ENCODE assay signal across 17 cellular contexts in the genomic region with DNA sequence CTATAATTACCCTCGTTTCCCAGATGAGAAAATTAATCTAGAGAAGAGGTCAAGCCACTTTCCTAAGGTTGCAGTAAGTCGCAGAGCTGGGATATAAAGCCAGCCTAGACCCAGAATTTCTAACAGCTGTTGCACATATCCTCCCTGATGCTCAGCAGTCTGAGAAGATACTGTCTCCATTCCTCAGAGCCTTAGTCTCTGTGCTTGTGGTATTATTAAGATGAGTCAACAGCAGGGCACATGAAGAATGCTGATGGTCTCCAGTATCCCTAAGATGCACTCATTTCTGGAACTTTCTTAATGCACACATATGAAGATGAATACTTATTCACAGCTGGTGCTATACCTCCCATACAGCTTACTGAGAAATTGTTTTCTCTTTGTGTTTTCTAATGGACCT. TPM values are rescaled to one million over a fixed set of nuclear protein-coding genes. Genes with fewer than 3 reads are reported as not detected.
A peak's percentile ranks its signal among the peaks of the same experiment; 100 is the strongest.
DNase-seq lines count a peak whose midpoint lies in the region; ATAC-seq, FAIRE-seq and TF ChIP-seq lines count a peak whose summit lies in the region.
"Had no signal": no experiment of that assay in that cellular context is flagged by ENCODE, and none has a peak within 500 bp of the region (broad histone marks: within the 10 kb centered on the region; RNA-seq: fewer than 3 reads in every experiment).

No MANE protein-coding gene starts in this region.

- H3K4me1 Mint-ChIP-seq in stimulated activated naive CD8-positive, alpha-beta T cell treated with anti-CD3 and anti-CD28 coated beads, Interleukin-15, amount 100 ng/mL, for 72 hours: no peaks in the 10 kb centered on the region
- H3K4me1 Mint-ChIP-seq: activated CD8-positive, alpha-beta memory T cell treated with anti-CD3 and anti-CD28 coated beads, Interleukin-2, amount 10 ng/mL, durations not matched to agents 7 days and 5 days had no signal

- H3K4me3 ChIP-seq in AG09309 (ENCODE audit: control insufficient read depth, low read depth, low read length) (no peak overlapping the region), fibroblast of the aortic adventitia (ENCODE audit: low read depth, low read length) (no peak overlapping the region)
- H3K4me3 ChIP-seq: BLaER1 treated with 17β-estradiol and CSF1 and Interleukin-3, amounts not matched to agents 10 nM and 100 nM; suprapubic skin had no signal

- no peaks in the 10 kb centered on the region for H3K27me3 Mint-ChIP-seq in stimulated activated naive CD8-positive, alpha-beta T cell treated with anti-CD3 and anti-CD28 coated beads, Interleukin-15, amount 100 ng/mL, for 72 hours
- H3K27me3 Mint-ChIP-seq: activated CD8-positive, alpha-beta memory T cell treated with anti-CD3 and anti-CD28 coated beads, Interleukin-2, amount 10 ng/mL, durations not matched to agents 7 days and 5 days; progenitor cell of endocrine pancreas had no signal

- peak; percentile 79 for DNase-seq in AG09309 (ENCODE audit: low read depth)
- DNase-seq in LHCN-M2 (ENCODE audit: low read depth): peak; percentile 97
- peak; percentile 27 for DNase-seq in fibroblast of the aortic adventitia (ENCODE audit: low read depth)
- DNase-seq in T-helper 9 cell: no peak
- no peak for DNase-seq in RCC 7860 (ENCODE audit: low spot score)
- no peak for DNase-seq in stimulated activated naive CD8-positive, alpha-beta T cell treated with anti-CD3 and anti-CD28 coated beads, Interleukin-15, amount 100 ng/mL, for 72 hours
- no peak for DNase-seq in Ammon's horn (ENCODE audit: low spot score)
- DNase-seq: activated CD8-positive, alpha-beta memory T cell treated with anti-CD3 and anti-CD28 coated beads, Interleukin-2, amount 10 ng/mL, durations not matched to agents 7 days and 5 days; effector CD4-positive, alpha-beta T cell; GDM1; NCI-H1694; T1000 had no signal

- TF ChIP-seq CTCF in AG09309 (IDR thresholded peaks at IDR 0.05; ENCODE audit: control insufficient read depth, insufficient read depth, low read depth, low read length, missing control alignments): no peak
- TF ChIP-seq CTCF in fibroblast of the aortic adventitia (IDR thresholded peaks at IDR 0.05; ENCODE audit: insufficient read depth, low read length): no peak

- H3K27ac Mint-ChIP-seq in stimulated activated naive CD8-positive, alpha-beta T cell treated with anti-CD3 and anti-CD28 coated beads, Interleukin-15, amount 100 ng/mL, for 72 hours: no peak overlapping the region
- H3K27ac Mint-ChIP-seq: activated CD8-positive, alpha-beta memory T cell treated with anti-CD3 and anti-CD28 coated beads, Interleukin-2, amount 10 ng/mL, durations not matched to agents 7 days and 5 days; progenitor cell of endocrine pancreas had no signal

- peak; percentile 59 for ATAC-seq in GM21619 (IDR thresholded peaks at IDR 0.05; ENCODE audit: unreplicated experiment)
- ATAC-seq in stimulated activated naive CD8-positive, alpha-beta T cell treated with anti-CD3 and anti-CD28 coated beads, Interleukin-15, amount 100 ng/mL, for 72 hours: no peak
- ATAC-seq: activated CD8-positive, alpha-beta memory T cell treated with anti-CD3 and anti-CD28 coated beads, Interleukin-2, amount 10 ng/mL, durations not matched to agents 7 days and 5 days had no signal

- no peak overlapping the region for H3K4me3 Mint-ChIP-seq in stimulated activated naive CD8-positive, alpha-beta T cell treated with anti-CD3 and anti-CD28 coated beads, Interleukin-15, amount 100 ng/mL, for 72 hours
- H3K4me3 Mint-ChIP-seq: activated CD8-positive, alpha-beta memory T cell treated with anti-CD3 and anti-CD28 coated beads, Interleukin-2, amount 10 ng/mL, durations not matched to agents 7 days and 5 days had no signal

- no peaks in the 10 kb centered on the region for H3K9me3 Mint-ChIP-seq in stimulated activated naive CD8-positive, alpha-beta T cell treated with anti-CD3 and anti-CD28 coated beads, Interleukin-15, amount 100 ng/mL, for 72 hours

- FAIRE-seq in RCC 7860 (lab: Jason Lieb, UNC): no peak

RNA-seq across cellular contexts. Expression of a gene that starts 32.5 kb away (rescaled TPM):
- 18.9 and 22.4 TPM in 2 replicates for total RNA-seq in LHCN-M2 (2014; rRNA removed)
- 11.0 TPM for polyA plus RNA-seq in LHCN-M2 (2012)
- 7.9 and 11.7 TPM in 2 replicates for total RNA-seq in fibroblast of the aortic adventitia (ENCODE audit: low replicate concordance)
- total RNA-seq: activated CD8-positive, alpha-beta memory T cell treated with anti-CD3 and anti-CD28 coated beads, Interleukin-2, amount 10 ng/mL, durations not matched to agents 7 days and 5 days; OCI-LY7 had no signal

Comparison
In these comparisons a context has a peak if more than half of its experiments do, and no peak if none do; other contexts are left out.
1. DNase-seq: peak in AG09309 (single experiment), LHCN-M2 (single experiment) and fibroblast of the aortic adventitia (single experiment); none in T-helper 9 cell (single experiment), RCC 7860 (single experiment), stimulated activated naive CD8-positive, alpha-beta T cell treated with anti-CD3 and anti-CD28 coated beads, Interleukin-15, amount 100 ng/mL, for 72 hours (0 of 2) and Ammon's horn (single experiment).